In the genomic region with DNA sequence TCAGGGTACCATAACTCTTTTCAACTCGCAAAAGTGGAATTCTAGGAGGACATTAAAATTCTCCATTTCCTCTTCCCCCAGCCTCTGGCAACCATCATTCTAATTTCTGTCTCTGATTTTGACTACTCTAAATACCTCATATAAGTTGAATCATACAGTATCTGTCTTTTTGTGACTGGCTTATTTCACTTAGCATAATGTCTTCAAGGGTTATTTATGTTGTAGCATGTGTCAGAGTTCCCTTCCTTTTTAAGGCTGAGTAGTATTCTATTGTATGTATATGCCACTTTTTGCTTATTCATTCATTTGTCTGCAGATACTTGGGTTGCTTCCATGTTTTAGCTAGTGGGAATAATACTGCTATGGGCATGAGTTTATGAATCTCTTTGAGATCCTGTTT, we compare ENCODE assay signal across 1 cellular context.
A peak's percentile ranks its signal among the peaks of the same experiment; 100 is the strongest.
TF ChIP-seq lines count a peak whose summit lies in the region.

No MANE protein-coding gene starts in this region.

TF ChIP-seq in K562, 482 proteins besides CTCF, POLR2A, EP300 and RAD21:
- TF ChIP-seq, protein P1, sequence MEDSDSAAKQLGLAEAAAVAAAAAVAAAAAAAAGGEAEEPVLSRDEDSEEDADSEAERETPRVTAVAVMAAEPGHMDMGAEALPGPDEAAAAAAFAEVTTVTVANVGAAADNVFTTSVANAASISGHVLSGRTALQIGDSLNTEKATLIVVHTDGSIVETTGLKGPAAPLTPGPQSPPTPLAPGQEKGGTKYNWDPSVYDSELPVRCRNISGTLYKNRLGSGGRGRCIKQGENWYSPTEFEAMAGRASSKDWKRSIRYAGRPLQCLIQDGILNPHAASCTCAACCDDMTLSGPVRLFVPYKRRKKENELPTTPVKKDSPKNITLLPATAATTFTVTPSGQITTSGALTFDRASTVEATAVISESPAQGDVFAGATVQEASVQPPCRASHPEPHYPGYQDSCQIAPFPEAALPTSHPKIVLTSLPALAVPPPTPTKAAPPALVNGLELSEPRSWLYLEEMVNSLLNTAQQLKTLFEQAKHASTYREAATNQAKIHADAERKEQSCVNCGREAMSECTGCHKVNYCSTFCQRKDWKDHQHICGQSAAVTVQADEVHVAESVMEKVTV (CRISPR knock-in tag; IDR thresholded peaks at IDR 0.05), result no peak
- TF ChIP-seq HSF4 (CRISPR knock-in tag; IDR thresholded peaks at IDR 0.05; ENCODE audit: borderline replicate concordance) (no peak), MAFK (IDR thresholded peaks at IDR 0.05; ENCODE audit: low read length) (no peak), SIRT6 (IDR thresholded peaks at IDR 0.05; ENCODE audit: low read depth, low read length) (no peak), RBBP5 (IDR thresholded peaks at IDR 0.05; ENCODE audit: borderline replicate concordance, insufficient read depth, low read length, poor library complexity, severe bottlenecking) (no peak), HDAC8 (tag; IDR thresholded peaks at IDR 0.05) (no peak), FOXK2 (conservative IDR thresholded peaks at IDR 0.05 in 1 of 2, IDR thresholded peaks at IDR 0.05 in 1 of 2; ENCODE audit: low read depth in 2 of 2) (no peak), ZNF766 (CRISPR knock-in tag; conservative IDR thresholded peaks at IDR 0.05) (no peak), ERF (CRISPR knock-in tag; IDR thresholded peaks at IDR 0.05) (no peak), BCOR (IDR thresholded peaks at IDR 0.05) (no peak), ZBED1 (IDR thresholded peaks at IDR 0.05) (no peak), ZNF146 (CRISPR knock-in tag; IDR thresholded peaks at IDR 0.05; ENCODE audit: unreplicated experiment) (peak; percentile 40), ZNF316 (IDR thresholded peaks at IDR 0.05) (peak; percentile 22; the same call in 1 of the 2 replicates), XRCC3 (IDR thresholded peaks at IDR 0.05) (no peak), LCOR (CRISPR knock-in tag; IDR thresholded peaks at IDR 0.05) (no peak)
- TF ChIP-seq, protein P2, sequence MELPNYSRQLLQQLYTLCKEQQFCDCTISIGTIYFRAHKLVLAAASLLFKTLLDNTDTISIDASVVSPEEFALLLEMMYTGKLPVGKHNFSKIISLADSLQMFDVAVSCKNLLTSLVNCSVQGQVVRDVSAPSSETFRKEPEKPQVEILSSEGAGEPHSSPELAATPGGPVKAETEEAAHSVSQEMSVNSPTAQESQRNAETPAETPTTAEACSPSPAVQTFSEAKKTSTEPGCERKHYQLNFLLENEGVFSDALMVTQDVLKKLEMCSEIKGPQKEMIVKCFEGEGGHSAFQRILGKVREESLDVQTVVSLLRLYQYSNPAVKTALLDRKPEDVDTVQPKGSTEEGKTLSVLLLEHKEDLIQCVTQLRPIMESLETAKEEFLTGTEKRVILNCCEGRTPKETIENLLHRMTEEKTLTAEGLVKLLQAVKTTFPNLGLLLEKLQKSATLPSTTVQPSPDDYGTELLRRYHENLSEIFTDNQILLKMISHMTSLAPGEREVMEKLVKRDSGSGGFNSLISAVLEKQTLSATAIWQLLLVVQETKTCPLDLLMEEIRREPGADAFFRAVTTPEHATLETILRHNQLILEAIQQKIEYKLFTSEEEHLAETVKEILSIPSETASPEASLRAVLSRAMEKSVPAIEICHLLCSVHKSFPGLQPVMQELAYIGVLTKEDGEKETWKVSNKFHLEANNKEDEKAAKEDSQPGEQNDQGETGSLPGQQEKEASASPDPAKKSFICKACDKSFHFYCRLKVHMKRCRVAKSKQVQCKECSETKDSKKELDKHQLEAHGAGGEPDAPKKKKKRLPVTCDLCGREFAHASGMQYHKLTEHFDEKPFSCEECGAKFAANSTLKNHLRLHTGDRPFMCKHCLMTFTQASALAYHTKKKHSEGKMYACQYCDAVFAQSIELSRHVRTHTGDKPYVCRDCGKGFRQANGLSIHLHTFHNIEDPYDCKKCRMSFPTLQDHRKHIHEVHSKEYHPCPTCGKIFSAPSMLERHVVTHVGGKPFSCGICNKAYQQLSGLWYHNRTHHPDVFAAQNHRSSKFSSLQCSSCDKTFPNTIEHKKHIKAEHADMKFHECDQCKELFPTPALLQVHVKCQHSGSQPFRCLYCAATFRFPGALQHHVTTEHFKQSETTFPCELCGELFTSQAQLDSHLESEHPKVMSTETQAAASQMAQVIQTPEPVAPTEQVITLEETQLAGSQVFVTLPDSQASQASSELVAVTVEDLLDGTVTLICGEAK (IDR thresholded peaks at IDR 0.05), result no peak
- TF ChIP-seq, protein P2 (CRISPR knock-in tag; IDR thresholded peaks at IDR 0.05), result no peak
TF ChIP-seq in K562: peak in this region for 2.
